1 cellular context compared by ENCODE assay signal in the genomic region with DNA sequence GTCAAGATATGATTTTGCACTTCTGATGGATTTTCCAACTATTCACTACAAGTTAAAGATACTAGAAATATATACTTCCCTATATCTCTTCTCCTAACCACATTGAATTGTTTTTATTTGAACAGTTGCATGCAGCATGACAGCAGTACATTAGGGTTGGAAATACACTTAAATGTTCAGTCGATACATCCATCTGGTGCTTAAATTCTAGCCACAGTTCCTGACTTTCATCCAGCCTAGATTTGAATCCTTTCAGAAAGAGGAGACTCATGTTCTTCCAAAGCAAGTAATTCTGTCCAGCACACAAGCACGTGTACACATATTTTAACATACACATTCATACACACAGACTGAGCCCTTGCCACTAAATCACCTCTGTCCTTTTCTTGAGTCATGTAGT.
TF ChIP-seq lines count a peak whose summit lies in the region.

No MANE protein-coding gene starts in this region.

TF ChIP-seq in HepG2, 621 proteins besides CTCF, POLR2A, EP300 and RAD21 (continued from another document):
- TF ChIP-seq, protein P1, sequence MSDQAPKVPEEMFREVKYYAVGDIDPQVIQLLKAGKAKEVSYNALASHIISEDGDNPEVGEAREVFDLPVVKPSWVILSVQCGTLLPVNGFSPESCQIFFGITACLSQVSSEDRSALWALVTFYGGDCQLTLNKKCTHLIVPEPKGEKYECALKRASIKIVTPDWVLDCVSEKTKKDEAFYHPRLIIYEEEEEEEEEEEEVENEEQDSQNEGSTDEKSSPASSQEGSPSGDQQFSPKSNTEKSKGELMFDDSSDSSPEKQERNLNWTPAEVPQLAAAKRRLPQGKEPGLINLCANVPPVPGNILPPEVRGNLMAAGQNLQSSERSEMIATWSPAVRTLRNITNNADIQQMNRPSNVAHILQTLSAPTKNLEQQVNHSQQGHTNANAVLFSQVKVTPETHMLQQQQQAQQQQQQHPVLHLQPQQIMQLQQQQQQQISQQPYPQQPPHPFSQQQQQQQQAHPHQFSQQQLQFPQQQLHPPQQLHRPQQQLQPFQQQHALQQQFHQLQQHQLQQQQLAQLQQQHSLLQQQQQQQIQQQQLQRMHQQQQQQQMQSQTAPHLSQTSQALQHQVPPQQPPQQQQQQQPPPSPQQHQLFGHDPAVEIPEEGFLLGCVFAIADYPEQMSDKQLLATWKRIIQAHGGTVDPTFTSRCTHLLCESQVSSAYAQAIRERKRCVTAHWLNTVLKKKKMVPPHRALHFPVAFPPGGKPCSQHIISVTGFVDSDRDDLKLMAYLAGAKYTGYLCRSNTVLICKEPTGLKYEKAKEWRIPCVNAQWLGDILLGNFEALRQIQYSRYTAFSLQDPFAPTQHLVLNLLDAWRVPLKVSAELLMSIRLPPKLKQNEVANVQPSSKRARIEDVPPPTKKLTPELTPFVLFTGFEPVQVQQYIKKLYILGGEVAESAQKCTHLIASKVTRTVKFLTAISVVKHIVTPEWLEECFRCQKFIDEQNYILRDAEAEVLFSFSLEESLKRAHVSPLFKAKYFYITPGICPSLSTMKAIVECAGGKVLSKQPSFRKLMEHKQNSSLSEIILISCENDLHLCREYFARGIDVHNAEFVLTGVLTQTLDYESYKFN (CRISPR knock-in tag; conservative IDR thresholded peaks at IDR 0.05): no peak
- TF ChIP-seq ISL2 (CRISPR knock-in tag; IDR thresholded peaks at IDR 0.05) (no peak), RFXANK (CRISPR knock-in tag; IDR thresholded peaks at IDR 0.05) (no peak), ZNF782 (CRISPR knock-in tag; IDR thresholded peaks at IDR 0.05; ENCODE audit: borderline replicate concordance) (no peak)
- TF ChIP-seq, protein P2, sequence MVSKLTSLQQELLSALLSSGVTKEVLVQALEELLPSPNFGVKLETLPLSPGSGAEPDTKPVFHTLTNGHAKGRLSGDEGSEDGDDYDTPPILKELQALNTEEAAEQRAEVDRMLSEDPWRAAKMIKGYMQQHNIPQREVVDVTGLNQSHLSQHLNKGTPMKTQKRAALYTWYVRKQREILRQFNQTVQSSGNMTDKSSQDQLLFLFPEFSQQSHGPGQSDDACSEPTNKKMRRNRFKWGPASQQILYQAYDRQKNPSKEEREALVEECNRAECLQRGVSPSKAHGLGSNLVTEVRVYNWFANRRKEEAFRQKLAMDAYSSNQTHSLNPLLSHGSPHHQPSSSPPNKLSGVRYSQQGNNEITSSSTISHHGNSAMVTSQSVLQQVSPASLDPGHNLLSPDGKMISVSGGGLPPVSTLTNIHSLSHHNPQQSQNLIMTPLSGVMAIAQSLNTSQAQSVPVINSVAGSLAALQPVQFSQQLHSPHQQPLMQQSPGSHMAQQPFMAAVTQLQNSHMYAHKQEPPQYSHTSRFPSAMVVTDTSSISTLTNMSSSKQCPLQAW (CRISPR knock-in tag; IDR thresholded peaks at IDR 0.05): no peak
TF ChIP-seq in HepG2: peak in this region for 1.
